ENCODE assay signal across 1 cellular context in the genomic region with DNA sequence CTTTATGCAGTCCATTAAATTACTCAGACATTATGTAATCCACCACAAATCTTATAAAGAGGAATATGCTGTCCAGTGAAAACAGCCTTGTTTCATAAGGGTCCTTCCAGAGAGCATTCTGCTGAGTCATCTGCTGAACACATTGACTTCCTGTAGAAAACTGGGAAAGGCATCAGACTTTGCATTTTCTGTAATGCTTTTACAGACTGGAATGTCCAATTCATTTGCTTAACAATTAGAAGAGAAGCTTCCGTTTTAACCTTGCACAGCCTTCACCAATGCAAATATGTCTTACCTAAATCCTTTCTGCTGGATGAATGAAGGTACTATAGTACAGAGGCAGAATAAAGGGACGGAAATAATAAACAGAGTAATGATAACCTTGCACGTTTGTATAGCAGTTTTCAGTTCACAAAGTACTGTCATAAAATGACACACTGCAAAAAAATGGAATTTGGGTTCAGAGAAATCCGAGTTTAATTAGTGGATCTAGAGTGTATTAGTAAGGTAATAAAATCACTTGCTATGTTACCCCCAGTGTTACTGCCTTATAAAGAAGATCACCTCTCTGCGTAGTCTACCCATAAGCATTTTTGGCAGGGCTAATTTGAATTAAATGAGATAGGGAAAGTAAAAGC.
TF ChIP-seq lines count a peak whose summit lies in the region.

No MANE protein-coding gene starts in this region.

TF ChIP-seq in HepG2, 621 proteins besides CTCF, POLR2A, EP300 and RAD21 (continued from another document and continues in another):
- TF ChIP-seq MED13 (CRISPR knock-in tag; IDR thresholded peaks at IDR 0.05) (peak; percentile 77; the same call in 1 of the 2 replicates), POLR2AphosphoS2 (IDR thresholded peaks at IDR 0.05; ENCODE audit: low read depth, low read length) (no peak), ZNF703 (CRISPR knock-in tag; IDR thresholded peaks at IDR 0.05; ENCODE audit: borderline replicate concordance) (no peak), HOXA5 (CRISPR knock-in tag; IDR thresholded peaks at IDR 0.05) (no peak), ZFP1 (CRISPR knock-in tag; IDR thresholded peaks at IDR 0.05) (no peak), GFI1 (CRISPR knock-in tag; IDR thresholded peaks at IDR 0.05; ENCODE audit: borderline replicate concordance) (peak; percentile 44; the same call in 1 of the 2 replicates), MEF2D (CRISPR knock-in tag; IDR thresholded peaks at IDR 0.05) (0 out of 2 replicates have a peak, but pooled peaks have one; percentile 35), NFE2L1 (CRISPR knock-in tag; IDR thresholded peaks at IDR 0.05; ENCODE audit: borderline replicate concordance) (no peak), PRMT3 (CRISPR knock-in tag; IDR thresholded peaks at IDR 0.05; ENCODE audit: borderline replicate concordance, low read depth) (no peak), FOXA1 (IDR thresholded peaks at IDR 0.05) (peak; percentile 37; the same call in 1 of the 2 replicates), FOXA1 (CRISPR knock-in tag; IDR thresholded peaks at IDR 0.05) (peak; percentile 77), MLX (CRISPR knock-in tag; IDR thresholded peaks at IDR 0.05) (no peak), SPEN (CRISPR knock-in tag; IDR thresholded peaks at IDR 0.05; ENCODE audit: low read depth) (no peak), MED8 (CRISPR knock-in tag; IDR thresholded peaks at IDR 0.05; ENCODE audit: insufficient replicate concordance) (peak; percentile 67), SMC3 (IDR thresholded peaks at IDR 0.05; ENCODE audit: low read length) (no peak), ETV5 (CRISPR knock-in tag; IDR thresholded peaks at IDR 0.05; ENCODE audit: borderline replicate concordance) (peak; percentile 88), ZBTB25 (CRISPR knock-in tag; IDR thresholded peaks at IDR 0.05) (no peak), JUN (CRISPR knock-in tag; IDR thresholded peaks at IDR 0.05) (no peak), RELA (CRISPR knock-in tag; IDR thresholded peaks at IDR 0.05) (no peak), ZNF556 (CRISPR knock-in tag; IDR thresholded peaks at IDR 0.05; ENCODE audit: borderline replicate concordance) (no peak), HCFC1 (IDR thresholded peaks at IDR 0.05; ENCODE audit: low read depth, low read length) (no peak), TBX2 (CRISPR knock-in tag; IDR thresholded peaks at IDR 0.05; ENCODE audit: borderline replicate concordance) (peak; percentile 43; the same call in 1 of the 2 replicates), GATA4 (IDR thresholded peaks at IDR 0.05; ENCODE audit: borderline replicate concordance, low read depth) (0 out of 2 replicates have a peak, but pooled peaks have one; percentile 18), ZNF280D (CRISPR knock-in tag; IDR thresholded peaks at IDR 0.05) (no peak), AFF4 (CRISPR knock-in tag; IDR thresholded peaks at IDR 0.05) (no peak), GLI4 (CRISPR knock-in tag; IDR thresholded peaks at IDR 0.05; ENCODE audit: borderline replicate concordance) (no peak), NCOA1 (CRISPR knock-in tag; IDR thresholded peaks at IDR 0.05) (no peak), SOX6 (IDR thresholded peaks at IDR 0.05) (no peak), SOX6 (CRISPR knock-in tag; IDR thresholded peaks at IDR 0.05) (peak; percentile 90), MXD1 (CRISPR knock-in tag; IDR thresholded peaks at IDR 0.05) (no peak), CEBPG (CRISPR knock-in tag; IDR thresholded peaks at IDR 0.05) (peak; percentile 48), NR2F1 (CRISPR knock-in tag; IDR thresholded peaks at IDR 0.05) (peak in 1 of 2 experiments; percentile 41; a peak in 1 of 4 replicates), ZNF672 (CRISPR knock-in tag; IDR thresholded peaks at IDR 0.05) (no peak), MED1 (CRISPR knock-in tag; IDR thresholded peaks at IDR 0.05) (peak; percentile 78), MAFG (CRISPR knock-in tag; IDR thresholded peaks at IDR 0.05) (peak; percentile 93), SP4 (CRISPR knock-in tag; IDR thresholded peaks at IDR 0.05) (no peak), SMAD9 (CRISPR knock-in tag; IDR thresholded peaks at IDR 0.05) (no peak), EED (CRISPR knock-in tag; IDR thresholded peaks at IDR 0.05) (no peak), RFX1 (IDR thresholded peaks at IDR 0.05) (no peak), ZNF292 (CRISPR knock-in tag; IDR thresholded peaks at IDR 0.05; ENCODE audit: borderline replicate concordance, low read depth) (peak; percentile 25; the same call in 1 of the 2 replicates), PHF21A (CRISPR knock-in tag; IDR thresholded peaks at IDR 0.05) (no peak), MAFK (conservative IDR thresholded peaks at IDR 0.05 in 1 of 2, IDR thresholded peaks at IDR 0.05 in 1 of 2; ENCODE audit: low read length in 2 of 2) (peak; percentile 98 to 99), HOMEZ (CRISPR knock-in tag; IDR thresholded peaks at IDR 0.05; ENCODE audit: low read depth) (peak; percentile 89), ZNF629 (CRISPR knock-in tag; conservative IDR thresholded peaks at IDR 0.05) (no peak), PITX1 (CRISPR knock-in tag; IDR thresholded peaks at IDR 0.05) (no peak)
- TF ChIP-seq, protein P1, sequence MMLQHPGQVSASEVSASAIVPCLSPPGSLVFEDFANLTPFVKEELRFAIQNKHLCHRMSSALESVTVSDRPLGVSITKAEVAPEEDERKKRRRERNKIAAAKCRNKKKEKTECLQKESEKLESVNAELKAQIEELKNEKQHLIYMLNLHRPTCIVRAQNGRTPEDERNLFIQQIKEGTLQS (CRISPR knock-in tag; IDR thresholded peaks at IDR 0.05): peak; percentile 60; the same call in 1 of the 2 replicates
- TF ChIP-seq, protein P2, sequence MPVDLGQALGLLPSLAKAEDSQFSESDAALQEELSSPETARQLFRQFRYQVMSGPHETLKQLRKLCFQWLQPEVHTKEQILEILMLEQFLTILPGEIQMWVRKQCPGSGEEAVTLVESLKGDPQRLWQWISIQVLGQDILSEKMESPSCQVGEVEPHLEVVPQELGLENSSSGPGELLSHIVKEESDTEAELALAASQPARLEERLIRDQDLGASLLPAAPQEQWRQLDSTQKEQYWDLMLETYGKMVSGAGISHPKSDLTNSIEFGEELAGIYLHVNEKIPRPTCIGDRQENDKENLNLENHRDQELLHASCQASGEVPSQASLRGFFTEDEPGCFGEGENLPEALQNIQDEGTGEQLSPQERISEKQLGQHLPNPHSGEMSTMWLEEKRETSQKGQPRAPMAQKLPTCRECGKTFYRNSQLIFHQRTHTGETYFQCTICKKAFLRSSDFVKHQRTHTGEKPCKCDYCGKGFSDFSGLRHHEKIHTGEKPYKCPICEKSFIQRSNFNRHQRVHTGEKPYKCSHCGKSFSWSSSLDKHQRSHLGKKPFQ (CRISPR knock-in tag; IDR thresholded peaks at IDR 0.05; ENCODE audit: insufficient replicate concordance): no peak
- TF ChIP-seq, protein P3, sequence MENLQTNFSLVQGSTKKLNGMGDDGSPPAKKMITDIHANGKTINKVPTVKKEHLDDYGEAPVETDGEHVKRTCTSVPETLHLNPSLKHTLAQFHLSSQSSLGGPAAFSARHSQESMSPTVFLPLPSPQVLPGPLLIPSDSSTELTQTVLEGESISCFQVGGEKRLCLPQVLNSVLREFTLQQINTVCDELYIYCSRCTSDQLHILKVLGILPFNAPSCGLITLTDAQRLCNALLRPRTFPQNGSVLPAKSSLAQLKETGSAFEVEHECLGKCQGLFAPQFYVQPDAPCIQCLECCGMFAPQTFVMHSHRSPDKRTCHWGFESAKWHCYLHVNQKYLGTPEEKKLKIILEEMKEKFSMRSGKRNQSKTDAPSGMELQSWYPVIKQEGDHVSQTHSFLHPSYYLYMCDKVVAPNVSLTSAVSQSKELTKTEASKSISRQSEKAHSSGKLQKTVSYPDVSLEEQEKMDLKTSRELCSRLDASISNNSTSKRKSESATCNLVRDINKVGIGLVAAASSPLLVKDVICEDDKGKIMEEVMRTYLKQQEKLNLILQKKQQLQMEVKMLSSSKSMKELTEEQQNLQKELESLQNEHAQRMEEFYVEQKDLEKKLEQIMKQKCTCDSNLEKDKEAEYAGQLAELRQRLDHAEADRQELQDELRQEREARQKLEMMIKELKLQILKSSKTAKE (CRISPR knock-in tag; IDR thresholded peaks at IDR 0.05; ENCODE audit: borderline replicate concordance): no peak
- TF ChIP-seq, protein P4, sequence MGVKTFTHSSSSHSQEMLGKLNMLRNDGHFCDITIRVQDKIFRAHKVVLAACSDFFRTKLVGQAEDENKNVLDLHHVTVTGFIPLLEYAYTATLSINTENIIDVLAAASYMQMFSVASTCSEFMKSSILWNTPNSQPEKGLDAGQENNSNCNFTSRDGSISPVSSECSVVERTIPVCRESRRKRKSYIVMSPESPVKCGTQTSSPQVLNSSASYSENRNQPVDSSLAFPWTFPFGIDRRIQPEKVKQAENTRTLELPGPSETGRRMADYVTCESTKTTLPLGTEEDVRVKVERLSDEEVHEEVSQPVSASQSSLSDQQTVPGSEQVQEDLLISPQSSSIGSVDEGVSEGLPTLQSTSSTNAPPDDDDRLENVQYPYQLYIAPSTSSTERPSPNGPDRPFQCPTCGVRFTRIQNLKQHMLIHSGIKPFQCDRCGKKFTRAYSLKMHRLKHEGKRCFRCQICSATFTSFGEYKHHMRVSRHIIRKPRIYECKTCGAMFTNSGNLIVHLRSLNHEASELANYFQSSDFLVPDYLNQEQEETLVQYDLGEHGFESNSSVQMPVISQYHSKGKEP (CRISPR knock-in tag; IDR thresholded peaks at IDR 0.05): no peak
